In genomic region chr1:212680691-212681090, GRCh38 we compare ENCODE assay signal across 27 cellular contexts. TPM values are rescaled to one million over a fixed set of nuclear protein-coding genes. Genes with fewer than 3 reads are reported as not detected.
DNase-seq lines count a peak whose midpoint lies in the region; ATAC-seq and TF ChIP-seq lines count a peak whose summit lies in the region.
"Had no signal": no experiment of that assay in that cellular context is flagged by ENCODE, and none has a peak within 500 bp of the region (broad histone marks: within the 10 kb centered on the region; RNA-seq: fewer than 3 reads in every experiment).

No MANE protein-coding gene starts in this region.

- no peak overlapping the region for H3K27ac ChIP-seq in dorsolateral prefrontal cortex
- H3K27ac ChIP-seq: coronary artery, esophagus squamous epithelium, prostate gland, stomach, thyroid gland, WERI-Rb-1 had no signal

- H3K9me3 Mint-ChIP-seq in activated CD8-positive, alpha-beta memory T cell treated with anti-CD3 and anti-CD28 coated beads, Interleukin-2, amount 10 ng/mL, durations not matched to agents 7 days and 5 days (ENCODE audit: low read depth), result no peaks in the 10 kb centered on the region
- no peaks in the 10 kb centered on the region for H3K9me3 Mint-ChIP-seq in activated naive CD8-positive, alpha-beta T cell treated with anti-CD3 and anti-CD28 coated beads, Interleukin-2, amount 50 U/mL, for 24 hours
- H3K9me3 Mint-ChIP-seq in stimulated activated memory B cell treated with anti-CD40 and anti-IgM and Interleukin-4, amounts not matched to agents 10 μg/mL and 1 μg/mL and 100 μg/mL, for 72 hours, result no peaks in the 10 kb centered on the region
- H3K9me3 Mint-ChIP-seq: activated CD4-positive, alpha-beta T cell treated with anti-CD3 and anti-CD28 coated beads, Interleukin-2, amount 10 ng/mL, durations not matched to agents 24 days and 14 days; activated naive CD8-positive, alpha-beta T cell treated with anti-CD3 and anti-CD28 coated beads, Interleukin-2, amount 10 ng/mL, durations not matched to agents 7 days and 5 days; CD4-positive, alpha-beta memory T cell; H9; memory B cell had no signal

- DNase-seq in activated CD8-positive, alpha-beta memory T cell treated with anti-CD3 and anti-CD28 coated beads, Interleukin-2, amount 10 ng/mL, durations not matched to agents 7 days and 5 days, result no peak
- no peak for DNase-seq in activated CD8-positive, alpha-beta memory T cell treated with anti-CD3 and anti-CD28 coated beads, Interleukin-2, amount 50 U/mL, for 4 hours
- DNase-seq in NCI-H69 (lab: John Stamatoyannopoulos, UW), result peak; percentile 70
- DNase-seq in activated naive CD8-positive, alpha-beta T cell treated with anti-CD3 and anti-CD28 coated beads, Interleukin-2, amount 50 U/mL, for 24 hours, result no peak
- DNase-seq in dorsolateral prefrontal cortex, result no peak
- no peak for DNase-seq in effector CD4-positive, alpha-beta T cell
- DNase-seq in sciatic nerve (ENCODE audit: low spot score), result no peak
- DNase-seq: activated CD4-positive, alpha-beta T cell treated with anti-CD3 and anti-CD28 coated beads, Interleukin-2, amount 10 ng/mL, durations not matched to agents 24 days and 14 days; activated CD8-positive, alpha-beta memory T cell treated with anti-CD3 and anti-CD28 coated beads, Interleukin-2, amount 50 U/mL, for 48 hours; activated effector memory CD4-positive, alpha-beta T cell treated with anti-CD3 and anti-CD28 coated beads, Interleukin-2, amount 50 U/mL, for 16 hours; activated naive CD8-positive, alpha-beta T cell treated with anti-CD3 and anti-CD28 coated beads, Interleukin-2, amount 10 ng/mL, durations not matched to agents 7 days and 5 days; CD4-positive, alpha-beta memory T cell; esophagus squamous epithelium; foreskin melanocyte; left colon; MG63; NCI-H345; NCI-H82; stimulated activated CD4-positive, alpha-beta T cell treated with anti-CD3 and anti-CD28 coated beads, Interleukin-4, amount 100 ng/mL, for 4 hours; stomach; thyroid gland; WERI-Rb-1 had no signal

- H3K4me3 Mint-ChIP-seq in activated CD8-positive, alpha-beta memory T cell treated with anti-CD3 and anti-CD28 coated beads, Interleukin-2, amount 10 ng/mL, durations not matched to agents 7 days and 5 days, result no peak overlapping the region
- peak overlapping the region; percentile 35 for H3K4me3 Mint-ChIP-seq in activated naive CD8-positive, alpha-beta T cell treated with anti-CD3 and anti-CD28 coated beads, Interleukin-2, amount 50 U/mL, for 24 hours
- H3K4me3 Mint-ChIP-seq in stimulated activated memory B cell treated with anti-CD40 and anti-IgM and Interleukin-4, amounts not matched to agents 10 μg/mL and 1 μg/mL and 100 μg/mL, for 72 hours, result no peak overlapping the region
- H3K4me3 Mint-ChIP-seq: activated naive CD8-positive, alpha-beta T cell treated with anti-CD3 and anti-CD28 coated beads, Interleukin-2, amount 10 ng/mL, durations not matched to agents 7 days and 5 days; CD4-positive, alpha-beta memory T cell; H9; memory B cell had no signal

- peaks cover 83% of the 10 kb centered on the region for H3K4me1 Mint-ChIP-seq in activated CD8-positive, alpha-beta memory T cell treated with anti-CD3 and anti-CD28 coated beads, Interleukin-2, amount 10 ng/mL, durations not matched to agents 7 days and 5 days
- H3K4me1 Mint-ChIP-seq in activated naive CD8-positive, alpha-beta T cell treated with anti-CD3 and anti-CD28 coated beads, Interleukin-2, amount 50 U/mL, for 24 hours, result peaks cover 64% of the 10 kb centered on the region
- H3K4me1 Mint-ChIP-seq in stimulated activated memory B cell treated with anti-CD40 and anti-IgM and Interleukin-4, amounts not matched to agents 10 μg/mL and 1 μg/mL and 100 μg/mL, for 72 hours, result peaks cover 80% of the 10 kb centered on the region

- no peaks in the 10 kb centered on the region for H3K27me3 Mint-ChIP-seq in activated CD8-positive, alpha-beta memory T cell treated with anti-CD3 and anti-CD28 coated beads, Interleukin-2, amount 10 ng/mL, durations not matched to agents 7 days and 5 days
- peaks cover 8% of the 10 kb centered on the region for H3K27me3 Mint-ChIP-seq in activated naive CD8-positive, alpha-beta T cell treated with anti-CD3 and anti-CD28 coated beads, Interleukin-2, amount 50 U/mL, for 24 hours
- no peaks in the 10 kb centered on the region for H3K27me3 Mint-ChIP-seq in stimulated activated memory B cell treated with anti-CD40 and anti-IgM and Interleukin-4, amounts not matched to agents 10 μg/mL and 1 μg/mL and 100 μg/mL, for 72 hours
- H3K27me3 Mint-ChIP-seq: CD4-positive, alpha-beta memory T cell; memory B cell had no signal

- CTCF ChIA-PET in activated CD8-positive, alpha-beta memory T cell treated with anti-CD3 and anti-CD28 coated beads, Interleukin-2, amount 10 ng/mL, durations not matched to agents 7 days and 5 days (lab: Charles Lee), result interaction anchor here (0.6 to 1.2 kb wide), 4 partner anchors 17 to 203 kb away, joined by 3 to 5 read pairs (median 4); partner anchors contain the start of gene ATF3

- TF ChIP-seq CTCF in dorsolateral prefrontal cortex (IDR thresholded peaks at IDR 0.05 in 54 of 56, conservative IDR thresholded peaks at IDR 0.05 in 2 of 56; ENCODE audit: low read depth in 1 of 56, partially characterized antibody in 56 of 56), result no peak

- H3K27me3 ChIP-seq in dorsolateral prefrontal cortex, result no peaks in the 10 kb centered on the region
- H3K27me3 ChIP-seq: stomach, thyroid gland had no signal

- H3K36me3 Mint-ChIP-seq in activated CD8-positive, alpha-beta memory T cell treated with anti-CD3 and anti-CD28 coated beads, Interleukin-2, amount 10 ng/mL, durations not matched to agents 7 days and 5 days, result peaks cover 14% of the 10 kb centered on the region
- peaks cover 5% of the 10 kb centered on the region for H3K36me3 Mint-ChIP-seq in activated naive CD8-positive, alpha-beta T cell treated with anti-CD3 and anti-CD28 coated beads, Interleukin-2, amount 50 U/mL, for 24 hours (ENCODE audit: low read depth)
- H3K36me3 Mint-ChIP-seq in stimulated activated memory B cell treated with anti-CD40 and anti-IgM and Interleukin-4, amounts not matched to agents 10 μg/mL and 1 μg/mL and 100 μg/mL, for 72 hours, result peaks cover 14% of the 10 kb centered on the region
- H3K36me3 Mint-ChIP-seq: CD4-positive, alpha-beta memory T cell; memory B cell had no signal

- peak overlapping the region; percentile 71 for H3K27ac Mint-ChIP-seq in activated CD8-positive, alpha-beta memory T cell treated with anti-CD3 and anti-CD28 coated beads, Interleukin-2, amount 10 ng/mL, durations not matched to agents 7 days and 5 days
- peak overlapping the region; percentile 73 for H3K27ac Mint-ChIP-seq in activated naive CD8-positive, alpha-beta T cell treated with anti-CD3 and anti-CD28 coated beads, Interleukin-2, amount 50 U/mL, for 24 hours
- peak overlapping the region; percentile 44 for H3K27ac Mint-ChIP-seq in stimulated activated memory B cell treated with anti-CD40 and anti-IgM and Interleukin-4, amounts not matched to agents 10 μg/mL and 1 μg/mL and 100 μg/mL, for 72 hours
- H3K27ac Mint-ChIP-seq: activated CD4-positive, alpha-beta T cell treated with anti-CD3 and anti-CD28 coated beads, Interleukin-2, amount 10 ng/mL, durations not matched to agents 24 days and 14 days; H9; memory B cell had no signal

- intact Hi-C loops in dorsolateral prefrontal cortex (cut with DNase I) (no loop called here), sciatic nerve (cut with DNase I) (no loop called here)

- no peak overlapping the region for H3K4me3 ChIP-seq in dorsolateral prefrontal cortex
- H3K4me3 ChIP-seq: coronary artery, esophagus squamous epithelium, MG63, prostate gland, stomach, thyroid gland had no signal

- ATAC-seq in activated CD8-positive, alpha-beta memory T cell treated with anti-CD3 and anti-CD28 coated beads, Interleukin-2, amount 10 ng/mL, durations not matched to agents 7 days and 5 days, result peak; percentile 2
- peak; percentile 38 for ATAC-seq in activated naive CD8-positive, alpha-beta T cell treated with anti-CD3 and anti-CD28 coated beads, Interleukin-2, amount 50 U/mL, for 24 hours
- ATAC-seq in stimulated activated memory B cell treated with anti-CD40 and anti-IgM and Interleukin-4, amounts not matched to agents 10 μg/mL and 1 μg/mL and 100 μg/mL, for 72 hours, result no peak
- ATAC-seq in sciatic nerve, result no peak
- ATAC-seq: left colon had no signal

RNA-seq across cellular contexts. Expression of gene BATF3, which starts 18.9 kb away (rescaled TPM):
- 100 to 1,000 TPM; 109 to 130 TPM for total RNA-seq in activated CD8-positive, alpha-beta memory T cell treated with anti-CD3 and anti-CD28 coated beads, Interleukin-2, amount 10 ng/mL, durations not matched to agents 7 days and 5 days
- 10 to 100 TPM in 19 of 120 experiments, 1 to 10 TPM in 101; 3.4 to 14.4 (median 7.2) TPM for total RNA-seq in dorsolateral prefrontal cortex
- 6.5 TPM for total RNA-seq in sciatic nerve

Comparison
In these comparisons a context has a peak if more than half of its experiments do, and no peak if none do; other contexts are left out.
1. ATAC-seq: peak in activated CD8-positive, alpha-beta memory T cell treated with anti-CD3 and anti-CD28 coated beads, Interleukin-2, amount 10 ng/mL, durations not matched to agents 7 days and 5 days (single experiment) and activated naive CD8-positive, alpha-beta T cell treated with anti-CD3 and anti-CD28 coated beads, Interleukin-2, amount 50 U/mL, for 24 hours (single experiment); none in stimulated activated memory B cell treated with anti-CD40 and anti-IgM and Interleukin-4, amounts not matched to agents 10 μg/mL and 1 μg/mL and 100 μg/mL, for 72 hours (single experiment) and sciatic nerve (single experiment).
2. RNA of gene BATF3, which starts 18.9 kb away (total RNA-seq): 109 to 130 TPM in activated CD8-positive, alpha-beta memory T cell treated with anti-CD3 and anti-CD28 coated beads, Interleukin-2, amount 10 ng/mL, durations not matched to agents 7 days and 5 days; 3.4 to 14.4 TPM in dorsolateral prefrontal cortex and 6.5 TPM in sciatic nerve (single experiment); every median in the first group is over 4 times any median in the second.
3. Peak in every context shown above with its lines, with median percentiles within 50 percentile points of each other: H3K27ac Mint-ChIP-seq.